ENCODE assay signal across 24 cellular contexts in genomic region chr14:95117937-95118726, GRCh38. TPM values are rescaled to one million over a fixed set of nuclear protein-coding genes. Genes with fewer than 3 reads are reported as not detected.
DNase-seq lines count a peak whose midpoint lies in the region; ATAC-seq and TF ChIP-seq lines count a peak whose summit lies in the region.
"Had no signal": no experiment of that assay in that cellular context is flagged by ENCODE, and none has a peak within 500 bp of the region (broad histone marks: within the 10 kb centered on the region; RNA-seq: fewer than 3 reads in every experiment).

No MANE protein-coding gene starts in this region.

- H3K9ac ChIP-seq in trophoblast cell (ENCODE audit: low read length): no peak overlapping the region

- H3K9me3 ChIP-seq in SJCRH30 (replicated peaks) (no peaks in the 10 kb centered on the region), trophoblast cell (ENCODE audit: insufficient read depth, low read depth, low read length) (no peaks in the 10 kb centered on the region)
- H3K9me3 ChIP-seq: BE2C, body of pancreas, heart right ventricle, ovary, SJSA1, spleen had no signal

- no peak overlapping the region for H3K4ac ChIP-seq in trophoblast cell (ENCODE audit: low read depth, low read length)

- no peaks in the 10 kb centered on the region for H3K79me1 ChIP-seq in trophoblast cell (ENCODE audit: low read length)

- H4K91ac ChIP-seq in trophoblast cell (ENCODE audit: low read depth, low read length): no peak overlapping the region

- ATAC-seq in HG02981 (IDR thresholded peaks at IDR 0.05; ENCODE audit: unreplicated experiment) (no peak), HG03097 (IDR thresholded peaks at IDR 0.05; ENCODE audit: low FRiP score, unreplicated experiment) (no peak)
- ATAC-seq: body of pancreas; left lobe of liver; naive thymus-derived CD4-positive, alpha-beta T cell had no signal

- DNase-seq in AG20443 (ENCODE audit: low spot score) (peak; percentile 13), SJCRH30 (peak; percentile 35 to 70), dorsolateral prefrontal cortex (no peak), trophoblast cell (no peak), HuH-7 (ENCODE audit: low spot score) (no peak), coronary artery (ENCODE audit: low spot score) (no peak)
- DNase-seq: activated CD4-positive, alpha-beta T cell treated with anti-CD3 and anti-CD28 coated beads, Interleukin-2, amount 50 U/mL, for 48 hours; activated CD8-positive, alpha-beta memory T cell treated with anti-CD3 and anti-CD28 coated beads, Interleukin-2, amount 50 U/mL, for 48 hours; BE2C; body of pancreas; CD8-positive, alpha-beta memory T cell; GOT3; heart right ventricle; naive thymus-derived CD4-positive, alpha-beta T cell; NCI-H1105; NCI-H1930; NCI-H226; NCI-H748 treated with DMSO at 0.1 percent for 48 hours; ovary; spleen had no signal

- intact Hi-C loops in dorsolateral prefrontal cortex (cut with DNase I): loop anchor here (2.0 to 10.0 kb wide), 3 partner anchors 39 to 247 kb away; partner anchors contain the start of genes CLMN (in 1 of the 2) and DICER1 (in 1 of the 2)

- H2AFZ ChIP-seq in trophoblast cell (ENCODE audit: insufficient read depth, low read length, poor library complexity): no peak overlapping the region

- H3K4me1 ChIP-seq in SJCRH30 (peaks cover 51% of the 10 kb centered on the region), trophoblast cell (ENCODE audit: control insufficient read depth in 1 of 2, insufficient read depth in 2 of 2, low read length in 2 of 2) (no peaks in the 10 kb centered on the region)
- H3K4me1 ChIP-seq: body of pancreas, SJSA1 had no signal

- no peak overlapping the region for H4K8ac ChIP-seq in trophoblast cell (ENCODE audit: low read depth, low read length)

- H2BK5ac ChIP-seq in trophoblast cell (ENCODE audit: low read depth, low read length, poor library complexity): no peak overlapping the region

- H3K79me2 ChIP-seq in trophoblast cell (ENCODE audit: control insufficient read depth, insufficient read depth, low read length, poor library complexity): no peaks in the 10 kb centered on the region

- H3K27ac ChIP-seq in SJCRH30 (no peak overlapping the region; the same call in 1 of the 2 replicates), dorsolateral prefrontal cortex (peak overlapping the region in 57 of 59 donors; percentile 29 to 98 (median 86)), trophoblast cell (ENCODE audit: low read depth, low read length) (no peak overlapping the region), coronary artery (no peak overlapping the region)
- H3K27ac ChIP-seq: body of pancreas, heart right ventricle, ovary, SJSA1, spleen had no signal

- H3K14ac ChIP-seq in trophoblast cell (ENCODE audit: low read length): no peak overlapping the region

- no peak overlapping the region for H3K4me2 ChIP-seq in trophoblast cell (ENCODE audit: low read length)

- no peak overlapping the region for H2BK120ac ChIP-seq in trophoblast cell (ENCODE audit: insufficient read depth, low read length, poor library complexity)

- H4K12ac ChIP-seq in trophoblast cell (ENCODE audit: low read depth, low read length): no peak overlapping the region

- no peak overlapping the region for H3K23ac ChIP-seq in trophoblast cell (ENCODE audit: low read length)

- H3K36me3 ChIP-seq in SJCRH30 (peaks cover 55% of the 10 kb centered on the region), trophoblast cell (ENCODE audit: control insufficient read depth in 1 of 2, insufficient read depth in 2 of 2, low read length in 2 of 2) (peaks cover 2 to 15% of the 10 kb centered on the region in 2 experiments)
- H3K36me3 ChIP-seq: ovary had no signal

- TF ChIP-seq CTCF in dorsolateral prefrontal cortex (IDR thresholded peaks at IDR 0.05 in 54 of 56, conservative IDR thresholded peaks at IDR 0.05 in 2 of 56; ENCODE audit: low read depth in 1 of 56, partially characterized antibody in 56 of 56) (no peak), coronary artery (IDR thresholded peaks at IDR 0.05) (no peak)

- H2BK12ac ChIP-seq in trophoblast cell (ENCODE audit: low read length): no peak overlapping the region

- H3K4me3 ChIP-seq in SJCRH30 (no peak overlapping the region), dorsolateral prefrontal cortex (no peak overlapping the region), trophoblast cell (ENCODE audit: low read depth, low read length) (no peak overlapping the region), coronary artery (no peak overlapping the region)
- H3K4me3 ChIP-seq: body of pancreas, heart right ventricle, ovary, SJSA1, spleen had no signal

- no CpG with 5 or more reads among the region's 14 CpGs for WGBS in trophoblast cell (ENCODE audit: extremely low coverage, insufficient coverage, insufficient read length)

- H3K18ac ChIP-seq in trophoblast cell (ENCODE audit: low read length): peak overlapping the region; percentile 55

- H2AK5ac ChIP-seq in trophoblast cell (ENCODE audit: low read length): no peak overlapping the region

- H3K27me3 ChIP-seq in SJCRH30: no peaks in the 10 kb centered on the region
- H3K27me3 ChIP-seq in dorsolateral prefrontal cortex: no peaks in the 10 kb centered on the region
- H3K27me3 ChIP-seq in trophoblast cell (ENCODE audit: insufficient read depth, low read length): no peaks in the 10 kb centered on the region
- H3K27me3 ChIP-seq: BE2C, body of pancreas, heart right ventricle, ovary, SJSA1, spleen had no signal

RNA-seq across cellular contexts. Expression of gene DICER1, which starts 39.2 kb away (rescaled TPM):
- total RNA-seq in SJCRH30 (2014; rRNA removed; shearing (Covaris generic)): 198 and 202 TPM in 2 replicates
- 100 to 1,000 TPM in 25 of 120 experiments, 10 to 100 TPM in 95; 58.4 to 196 (median 82.9) TPM for total RNA-seq in dorsolateral prefrontal cortex
- 91.5 and 95.6 TPM in 2 replicates for polyA plus RNA-seq in trophoblast cell (2013)

Comparison
In these comparisons a context has a peak if more than half of its experiments do, and no peak if none do; other contexts are left out.
1. DNase-seq: peak in AG20443 (single experiment) and SJCRH30 (2 of 2); none in dorsolateral prefrontal cortex (0 of 10), trophoblast cell (0 of 2), HuH-7 (single experiment) and coronary artery (single experiment).
2. H3K27ac ChIP-seq: peak in dorsolateral prefrontal cortex (57 of 59); none in SJCRH30 (single experiment), trophoblast cell (single experiment) and coronary artery (0 of 2).